9 cellular contexts compared by ENCODE assay signal in genomic region chr16:17404903-17405691, GRCh38.
A peak's percentile ranks its signal among the peaks of the same experiment; 100 is the strongest.
DNase-seq lines count a peak whose midpoint lies in the region; ATAC-seq, FAIRE-seq and TF ChIP-seq lines count a peak whose summit lies in the region.
"Had no signal": no experiment of that assay in that cellular context is flagged by ENCODE, and none has a peak within 500 bp of the region (broad histone marks: within the 10 kb centered on the region; RNA-seq: fewer than 3 reads in every experiment).

No MANE protein-coding gene starts in this region.

- H3K27me3 ChIP-seq in layer of hippocampus (ENCODE audit: control insufficient read depth, insufficient read depth, low read length), result no peaks in the 10 kb centered on the region

- no peak for TF ChIP-seq CTCF in cardiac fibroblast (IDR thresholded peaks at IDR 0.05; ENCODE audit: low read depth, low read length)

- no peak overlapping the region for H3K4me3 ChIP-seq in cardiac fibroblast (replicated peaks in 1 of 2; ENCODE audit: low read depth in 2 of 2, low read length in 2 of 2)

- peak; percentile 31 for DNase-seq in LHCN-M2 (ENCODE audit: low read depth)
- DNase-seq in cardiac fibroblast (ENCODE audit: low read depth in 2 of 2), result peak; percentile 76 to 79
- peak; percentile 67 to 99 (median 95) for DNase-seq in substantia nigra (lab: John Stamatoyannopoulos, UW)
- no peak for DNase-seq in GM19240 (ENCODE audit: insufficient read length, low spot score)
- DNase-seq in GM19239 (ENCODE audit: insufficient read length, low spot score), result no peak
- DNase-seq in glomerular visceral epithelial cell (ENCODE audit: extremely low spot score), result no peak

- ATAC-seq in GM19035 (IDR thresholded peaks at IDR 0.05; ENCODE audit: unreplicated experiment), result no peak
- ATAC-seq: stimulated activated memory B cell treated with anti-CD40 and anti-IgM and Interleukin-4, amounts not matched to agents 10 μg/mL and 1 μg/mL and 100 μg/mL, for 72 hours had no signal

- FAIRE-seq in GM19239 (lab: Jason Lieb, UNC), result no peak

- peak overlapping the region; percentile 96 for H3K27ac ChIP-seq in layer of hippocampus (ENCODE audit: low read depth, low read length)
- peak overlapping the region; percentile 96 for H3K27ac ChIP-seq in substantia nigra (ENCODE audit: low read depth, low read length, poor library complexity, severe bottlenecking)

Comparison
In these comparisons a context has a peak if more than half of its experiments do, and no peak if none do; other contexts are left out.
1. DNase-seq: peak in LHCN-M2 (single experiment), cardiac fibroblast (2 of 2) and substantia nigra (49 of 49); none in GM19240 (single experiment), GM19239 (single experiment) and glomerular visceral epithelial cell (single experiment).